Comparison of ENCODE assay signal across 8 cellular contexts in genomic region chr17:77466140-77466539, GRCh38.
DNase-seq lines count a peak whose midpoint lies in the region; ATAC-seq and TF ChIP-seq lines count a peak whose summit lies in the region.

No MANE protein-coding gene starts in this region.

- peaks cover 6% of the 10 kb centered on the region for H3K9me3 Mint-ChIP-seq in activated T-helper 1 cell treated with anti-CD3 and anti-CD28 coated beads, Interleukin-12 subunit alpha, Interleukin-12 subunit beta, Interleukin-2, Interleukin-4 antibody, amounts not matched to agents 30 ng/mL and 10 ng/mL and 1 ng/mL, durations not matched to agents 14 hours and 24 hours and 36 hours

- DNase-seq in HAP-1 (ENCODE audit: low spot score in 2 of 2) (peak; percentile 87 to 90), iPS DF 4.7 (ENCODE audit: extremely low read depth, low spot score) (peak; percentile 74), sigmoid colon (peak; percentile 59), NCI-H526 (lab: John Stamatoyannopoulos, UW) (no peak), EL (no peak)
- no peak for DNase-seq in activated T-helper 1 cell treated with anti-CD3 and anti-CD28 coated beads, Interleukin-12 subunit alpha, Interleukin-12 subunit beta, Interleukin-2, Interleukin-4 antibody, amounts not matched to agents 30 ng/mL and 10 ng/mL and 1 ng/mL, durations not matched to agents 14 hours and 24 hours and 36 hours (ENCODE audit: low spot score)

- peak overlapping the region; percentile 89 for H3K27ac Mint-ChIP-seq in activated T-helper 1 cell treated with anti-CD3 and anti-CD28 coated beads, Interleukin-12 subunit alpha, Interleukin-12 subunit beta, Interleukin-2, Interleukin-4 antibody, amounts not matched to agents 30 ng/mL and 10 ng/mL and 1 ng/mL, durations not matched to agents 14 hours and 24 hours and 36 hours

- H3K4me3 ChIP-seq in HAP-1, result peak overlapping the region; percentile 15
- H3K4me3 ChIP-seq in sigmoid colon, result no peak overlapping the region

- no peaks in the 10 kb centered on the region for H3K9me3 ChIP-seq in HAP-1
- H3K9me3 ChIP-seq in sigmoid colon, result no peaks in the 10 kb centered on the region

- TF ChIP-seq POLR2A in sigmoid colon (IDR thresholded peaks at IDR 0.05), result no peak

- peak overlapping the region; percentile 59 for H3K4me3 Mint-ChIP-seq in activated T-helper 1 cell treated with anti-CD3 and anti-CD28 coated beads, Interleukin-12 subunit alpha, Interleukin-12 subunit beta, Interleukin-2, Interleukin-4 antibody, amounts not matched to agents 30 ng/mL and 10 ng/mL and 1 ng/mL, durations not matched to agents 14 hours and 24 hours and 36 hours

- in situ Hi-C loops in HAP-1 (cut with MboI; ENCODE audit: low sequenced_read_pairs), result no loop called here

- H3K36me3 ChIP-seq in HAP-1 (replicated peaks) (no peaks in the 10 kb centered on the region), sigmoid colon (no peaks in the 10 kb centered on the region)

- peak overlapping the region; percentile 19 to 67 (median 54) for H3K27ac ChIP-seq in sigmoid colon

- ATAC-seq in HG03378 (IDR thresholded peaks at IDR 0.05; ENCODE audit: unreplicated experiment) (no peak), HG03457 (IDR thresholded peaks at IDR 0.05; ENCODE audit: unreplicated experiment) (no peak)

- intact Hi-C loops in activated T-helper 1 cell treated with anti-CD3 and anti-CD28 coated beads, Interleukin-12 subunit alpha, Interleukin-12 subunit beta, Interleukin-2, Interleukin-4 antibody, amounts not matched to agents 30 ng/mL and 10 ng/mL and 1 ng/mL, durations not matched to agents 14 hours and 24 hours and 36 hours (cut with micrococcal nuclease), result no loop called here
- intact Hi-C loops in sigmoid colon (cut with DNase I), result no loop called here

- TF ChIP-seq CTCF in sigmoid colon (IDR thresholded peaks at IDR 0.05), result no peak

- peaks cover 76% of the 10 kb centered on the region for H3K4me1 Mint-ChIP-seq in activated T-helper 1 cell treated with anti-CD3 and anti-CD28 coated beads, Interleukin-12 subunit alpha, Interleukin-12 subunit beta, Interleukin-2, Interleukin-4 antibody, amounts not matched to agents 30 ng/mL and 10 ng/mL and 1 ng/mL, durations not matched to agents 14 hours and 24 hours and 36 hours (ENCODE audit: low read depth)

- no peaks in the 10 kb centered on the region for H3K27me3 Mint-ChIP-seq in activated T-helper 1 cell treated with anti-CD3 and anti-CD28 coated beads, Interleukin-12 subunit alpha, Interleukin-12 subunit beta, Interleukin-2, Interleukin-4 antibody, amounts not matched to agents 30 ng/mL and 10 ng/mL and 1 ng/mL, durations not matched to agents 14 hours and 24 hours and 36 hours (ENCODE audit: insufficient read depth)

- no peaks in the 10 kb centered on the region for H3K27me3 ChIP-seq in HAP-1 (ENCODE audit: low read depth)
- no peaks in the 10 kb centered on the region for H3K27me3 ChIP-seq in sigmoid colon

- peaks cover 50% of the 10 kb centered on the region for H3K36me3 Mint-ChIP-seq in activated T-helper 1 cell treated with anti-CD3 and anti-CD28 coated beads, Interleukin-12 subunit alpha, Interleukin-12 subunit beta, Interleukin-2, Interleukin-4 antibody, amounts not matched to agents 30 ng/mL and 10 ng/mL and 1 ng/mL, durations not matched to agents 14 hours and 24 hours and 36 hours (ENCODE audit: low read depth)

- H3K4me1 ChIP-seq in HAP-1 (peaks cover 36% of the 10 kb centered on the region), sigmoid colon (peaks cover 0 to 84% (median 62%) of the 10 kb centered on the region in 4 donors)

- TF ChIP-seq EP300 in sigmoid colon (IDR thresholded peaks at IDR 0.05), result no peak

- WGBS in sigmoid colon, 2 donors, result 64 to 84% methylated on average over 13 of the region's 13 CpGs

Comparison
In these comparisons a context has a peak if more than half of its experiments do, and no peak if none do; other contexts are left out.
1. DNase-seq: peak in HAP-1 (2 of 2), iPS DF 4.7 (single experiment) and sigmoid colon (single experiment); none in activated T-helper 1 cell treated with anti-CD3 and anti-CD28 coated beads, Interleukin-12 subunit alpha, Interleukin-12 subunit beta, Interleukin-2, Interleukin-4 antibody, amounts not matched to agents 30 ng/mL and 10 ng/mL and 1 ng/mL, durations not matched to agents 14 hours and 24 hours and 36 hours (single experiment), NCI-H526 (0 of 2) and EL (single experiment).